In genomic region chr6:146542881-146543210, GRCh38 we compare ENCODE assay signal across 10 cellular contexts. TPM values are rescaled to one million over a fixed set of nuclear protein-coding genes. Genes with fewer than 3 reads are reported as not detected.
DNase-seq lines count a peak whose midpoint lies in the region; ATAC-seq, FAIRE-seq and TF ChIP-seq lines count a peak whose summit lies in the region.
"Had no signal": no experiment of that assay in that cellular context is flagged by ENCODE, and none has a peak within 500 bp of the region (broad histone marks: within the 10 kb centered on the region; RNA-seq: fewer than 3 reads in every experiment).

No MANE protein-coding gene starts in this region.

- H3K27ac ChIP-seq in mucosa of rectum (ENCODE audit: low read depth in 2 of 2, low read length in 2 of 2) (peak overlapping the region; percentile 91 to 95), upper lobe of left lung (peak overlapping the region; percentile 96 to 98 (median 98))

- 62 to 64% methylated on average over 9 of the region's 9 CpGs for WGBS in upper lobe of left lung, 2 donors

- no peaks in the 10 kb centered on the region for H3K36me3 Mint-ChIP-seq in activated naive CD4-positive, alpha-beta T cell treated with anti-CD3 and anti-CD28 coated beads, Interleukin-2, amount 50 U/mL, for 24 hours
- peaks cover 0 to 18% of the 10 kb centered on the region in 2 donors for H3K36me3 Mint-ChIP-seq in activated naive CD4-positive, alpha-beta T cell treated with anti-CD3 and anti-CD28 coated beads, Interleukin-2, amount 50 U/mL, for 72 hours

- peak overlapping the region; percentile 70 to 74 for H3K9ac ChIP-seq in mucosa of rectum (ENCODE audit: low read depth in 1 of 2, low read length in 2 of 2)

- no peaks in the 10 kb centered on the region for H3K36me3 ChIP-seq in mucosa of rectum (ENCODE audit: control insufficient read depth in 2 of 2, insufficient read depth in 2 of 2, low read length in 2 of 2)
- no peaks in the 10 kb centered on the region for H3K36me3 ChIP-seq in upper lobe of left lung

- no peak for DNase-seq in activated naive CD4-positive, alpha-beta T cell treated with anti-CD3 and anti-CD28 coated beads, Interleukin-2, amount 50 U/mL, for 72 hours (ENCODE audit: low spot score in 2 of 2)
- DNase-seq in dermis blood vessel endothelial cell, result peak; percentile 35
- no peak for DNase-seq in upper lobe of left lung
- DNase-seq in RCC 7860 (ENCODE audit: low spot score), result no peak
- no peak for DNase-seq in stimulated activated CD4-positive, alpha-beta T cell treated with anti-CD3 and anti-CD28 coated beads, Interleukin-4, amount 100 ng/mL, for 1 hour
- DNase-seq in UCSD-AML1 (lab: John Stamatoyannopoulos, UW; ENCODE audit: unreplicated experiment), result no peak
- DNase-seq: NCI-H1694 had no signal

- peaks cover 6% of the 10 kb centered on the region for H3K4me1 Mint-ChIP-seq in activated naive CD4-positive, alpha-beta T cell treated with anti-CD3 and anti-CD28 coated beads, Interleukin-2, amount 50 U/mL, for 24 hours

- no peaks in the 10 kb centered on the region for H3K27me3 ChIP-seq in mucosa of rectum (ENCODE audit: control insufficient read depth in 2 of 2, insufficient read depth in 2 of 2, low read length in 2 of 2)
- no peaks in the 10 kb centered on the region for H3K27me3 ChIP-seq in upper lobe of left lung

- no peak for TF ChIP-seq CTCF in upper lobe of left lung (IDR thresholded peaks at IDR 0.05)

- FAIRE-seq in RCC 7860 (lab: Jason Lieb, UNC), result no peak

- no peak for TF ChIP-seq EP300 in upper lobe of left lung (IDR thresholded peaks at IDR 0.05)

- H3K4me1 ChIP-seq in mucosa of rectum (ENCODE audit: control insufficient read depth in 2 of 2, insufficient read depth in 2 of 2, low read length in 2 of 2), result peaks cover 14 to 25% of the 10 kb centered on the region in 2 donors
- peaks cover 25 to 38% (median 29%) of the 10 kb centered on the region in 4 donors for H3K4me1 ChIP-seq in upper lobe of left lung

- ATAC-seq in activated naive CD4-positive, alpha-beta T cell treated with anti-CD3 and anti-CD28 coated beads, Interleukin-2, amount 50 U/mL, for 72 hours, result no peak
- ATAC-seq in upper lobe of left lung (ENCODE audit: low FRiP score in 2 of 2), result no peak

- H3K27me3 Mint-ChIP-seq in activated naive CD4-positive, alpha-beta T cell treated with anti-CD3 and anti-CD28 coated beads, Interleukin-2, amount 50 U/mL, for 24 hours, result peaks cover 34% of the 10 kb centered on the region

- no peak for TF ChIP-seq POLR2A in upper lobe of left lung (IDR thresholded peaks at IDR 0.05)

- H3K9me3 Mint-ChIP-seq in activated naive CD4-positive, alpha-beta T cell treated with anti-CD3 and anti-CD28 coated beads, Interleukin-2, amount 50 U/mL, for 24 hours, result no peaks in the 10 kb centered on the region
- no peaks in the 10 kb centered on the region for H3K9me3 Mint-ChIP-seq in activated naive CD4-positive, alpha-beta T cell treated with anti-CD3 and anti-CD28 coated beads, Interleukin-2, amount 50 U/mL, for 72 hours

- H3K4me3 Mint-ChIP-seq in activated naive CD4-positive, alpha-beta T cell treated with anti-CD3 and anti-CD28 coated beads, Interleukin-2, amount 50 U/mL, for 24 hours, result peak overlapping the region; percentile 42

- H3K9me3 ChIP-seq in mucosa of rectum (ENCODE audit: control insufficient read depth in 2 of 2, low read length in 2 of 2), result no peaks in the 10 kb centered on the region
- H3K9me3 ChIP-seq in upper lobe of left lung, result no peaks in the 10 kb centered on the region

- no peak overlapping the region for H3K27ac Mint-ChIP-seq in activated naive CD4-positive, alpha-beta T cell treated with anti-CD3 and anti-CD28 coated beads, Interleukin-2, amount 50 U/mL, for 24 hours
- no peak overlapping the region for H3K27ac Mint-ChIP-seq in activated naive CD4-positive, alpha-beta T cell treated with anti-CD3 and anti-CD28 coated beads, Interleukin-2, amount 50 U/mL, for 72 hours

- peak overlapping the region; percentile 60 to 71 for H3K4me3 ChIP-seq in mucosa of rectum (ENCODE audit: low read length in 2 of 2)
- peak overlapping the region in 3 of 4 donors; percentile 76 to 92 (median 83) for H3K4me3 ChIP-seq in upper lobe of left lung

RNA-seq across cellular contexts. Expression of gene RAB32, which starts 0.8 kb away (rescaled TPM):
- total RNA-seq in activated naive CD4-positive, alpha-beta T cell treated with anti-CD3 and anti-CD28 coated beads, Interleukin-2, amount 50 U/mL, for 72 hours, result under 1 TPM; 0.47 to 0.50 TPM
- total RNA-seq in dermis blood vessel endothelial cell (67.7 and 111 TPM in 2 replicates), upper lobe of left lung (10 to 100 TPM; 12.6 to 50.6 (median 30.3) TPM)

RNA-seq across cellular contexts. Expression of gene ADGB, which starts 55.9 kb away (rescaled TPM):
- not detected for total RNA-seq in activated naive CD4-positive, alpha-beta T cell treated with anti-CD3 and anti-CD28 coated beads, Interleukin-2, amount 50 U/mL, for 72 hours
- not detected in 2 replicates for total RNA-seq in dermis blood vessel endothelial cell
- 10 to 100 TPM in 1 of 6 donors, 1 to 10 TPM in 4, under 1 TPM in 1; 0.31 to 34.6 (median 6.2) TPM for total RNA-seq in upper lobe of left lung
- total RNA-seq: mucosa of gallbladder had no signal

Comparison
In these comparisons a context has a peak if more than half of its experiments do, and no peak if none do; other contexts are left out.
1. RNA of gene RAB32, which starts 0.8 kb away (total RNA-seq): 67.7 to 111 TPM in dermis blood vessel endothelial cell and 12.6 to 50.6 TPM in upper lobe of left lung; 0.47 to 0.50 TPM in activated naive CD4-positive, alpha-beta T cell treated with anti-CD3 and anti-CD28 coated beads, Interleukin-2, amount 50 U/mL, for 72 hours; every median in the first group is over 4 times any median in the second.